Comparison of ENCODE assay signal across 25 cellular contexts in the genomic region with DNA sequence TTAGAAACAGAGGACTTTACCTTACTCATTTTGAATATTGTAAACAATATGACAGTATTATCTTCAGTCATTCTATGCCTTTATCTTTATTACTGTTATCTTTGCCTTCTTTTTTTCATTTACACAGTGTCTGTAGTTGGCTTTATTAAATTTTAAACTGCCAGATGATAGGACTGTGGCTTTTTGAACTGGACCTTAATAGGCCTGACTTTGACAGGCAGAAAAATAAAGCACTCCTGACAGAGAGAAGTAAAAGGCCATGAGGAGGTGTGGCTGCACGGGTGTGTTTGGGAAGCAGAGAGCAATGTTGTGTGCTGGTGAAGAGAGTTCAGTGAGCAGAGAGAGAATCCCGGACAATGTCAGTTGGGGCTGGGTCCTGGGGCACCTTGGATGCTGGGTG. TPM values are rescaled to one million over a fixed set of nuclear protein-coding genes. Genes with fewer than 3 reads are reported as not detected.
"Had no signal": no experiment of that assay in that cellular context is flagged by ENCODE, and none has a peak within 500 bp of the region (broad histone marks: within the 10 kb centered on the region; RNA-seq: fewer than 3 reads in every experiment).

No MANE protein-coding gene starts in this region.

- H3K27ac ChIP-seq: dorsolateral prefrontal cortex, gastroesophageal sphincter, heart right ventricle, neural progenitor cell, parathyroid adenoma, sigmoid colon, spleen, testis, tibial artery had no signal

- H3K4me2 ChIP-seq: neural progenitor cell had no signal

- H3K79me2 ChIP-seq: parathyroid adenoma had no signal

- ATAC-seq: gastroesophageal sphincter; heart right ventricle; left lobe of liver; naive thymus-derived CD4-positive, alpha-beta T cell; stimulated activated memory B cell treated with anti-CD40 and anti-IgM and Interleukin-4, amounts not matched to agents 10 μg/mL and 1 μg/mL and 100 μg/mL, for 72 hours; stimulated activated naive CD8-positive, alpha-beta T cell treated with anti-CD3 and anti-CD28 coated beads, Interleukin-15, Interleukin-2, amounts not matched to agents 100 U/mL and 50 U/mL, for 24 hours had no signal

- H3K9me3 ChIP-seq: gastroesophageal sphincter, heart right ventricle, sigmoid colon, spleen, testis, tibial artery had no signal

- H3K4me1 ChIP-seq: gastroesophageal sphincter, heart right ventricle, neural progenitor cell, parathyroid adenoma, sigmoid colon, spleen, testis, tibial artery had no signal

- H2AFZ ChIP-seq: neural progenitor cell, parathyroid adenoma had no signal

- H3K4me3 ChIP-seq: dorsolateral prefrontal cortex, gastroesophageal sphincter, heart right ventricle, lung, neural progenitor cell, sigmoid colon, spleen, testis, tibial artery had no signal

- H3K36me3 ChIP-seq: gastroesophageal sphincter, heart right ventricle, neural progenitor cell, sigmoid colon, spleen, tibial artery had no signal

- DNase-seq: cerebellar nuclear complex; dorsolateral prefrontal cortex; effector CD4-positive, alpha-beta T cell; foreskin fibroblast; heart right ventricle; hypothalamus; naive thymus-derived CD4-positive, alpha-beta T cell; sigmoid colon; spleen; stimulated activated CD4-positive, alpha-beta T cell treated with anti-CD3 and anti-CD28 coated beads, Interleukin-4, amount 100 ng/mL, for 4 hours; stimulated activated naive CD8-positive, alpha-beta T cell treated with anti-CD3 and anti-CD28 coated beads, Interleukin-15, Interleukin-2, amounts not matched to agents 100 U/mL and 50 U/mL, for 24 hours; substantia nigra; testis; tibial artery had no signal

- H3K27me3 ChIP-seq: testis had no signal

- H3K9ac ChIP-seq: neural progenitor cell, parathyroid adenoma had no signal

RNA-seq across cellular contexts. Expression of a gene that starts 7.8 kb away (rescaled TPM):
- total RNA-seq: dorsolateral prefrontal cortex; gastroesophageal sphincter; heart right ventricle; left lobe of liver; naive thymus-derived CD4-positive, alpha-beta T cell; osteoblast; progenitor cell of endocrine pancreas; sigmoid colon; skeletal muscle tissue; urinary bladder had no signal

RNA-seq across cellular contexts. Expression of a gene that starts 17.2 kb away (rescaled TPM):
- total RNA-seq: heart right ventricle, osteoblast, progenitor cell of endocrine pancreas had no signal

RNA-seq across cellular contexts. Expression of a gene that starts 19.6 kb away (rescaled TPM):
- total RNA-seq: dorsolateral prefrontal cortex, gastroesophageal sphincter, heart right ventricle, lung, mononuclear cell, osteoblast, progenitor cell of endocrine pancreas, skeletal muscle tissue, urinary bladder had no signal

RNA-seq across cellular contexts. Expression of a gene that starts 30.9 kb away (rescaled TPM):
- total RNA-seq: dorsolateral prefrontal cortex, gastroesophageal sphincter, heart right ventricle, left lobe of liver, osteoblast, progenitor cell of endocrine pancreas, skeletal muscle tissue, spleen had no signal
